Comparison of ENCODE assay signal across 15 cellular contexts in the genomic region with DNA sequence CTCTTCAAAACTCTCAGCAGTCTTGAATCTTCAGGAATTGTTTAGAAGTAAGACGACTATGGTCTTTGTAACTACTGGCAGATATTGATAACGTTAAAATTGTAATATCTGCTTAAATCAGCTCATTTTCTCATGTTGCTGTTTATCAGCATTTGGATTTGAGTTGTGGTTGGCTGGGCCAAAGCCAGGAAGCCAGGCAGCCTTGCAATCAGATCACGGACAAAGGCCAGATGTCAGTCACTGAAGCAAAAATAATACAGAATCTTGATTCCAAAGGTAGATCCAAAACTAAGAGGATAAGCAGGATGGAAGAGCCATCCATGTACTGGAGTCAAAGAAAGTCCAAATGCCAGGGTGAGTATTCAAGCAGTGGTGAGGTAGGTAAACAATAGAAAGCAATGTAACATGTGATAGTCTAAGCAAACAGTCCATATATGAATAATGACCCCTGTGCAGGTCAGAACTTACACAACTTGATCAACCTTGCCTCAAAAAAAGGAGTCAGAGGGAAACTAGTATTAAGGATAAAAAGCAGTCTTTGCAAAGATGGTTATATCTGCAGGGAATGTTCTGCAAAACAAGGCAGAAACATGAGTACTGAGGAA.
DNase-seq lines count a peak whose midpoint lies in the region; ATAC-seq and TF ChIP-seq lines count a peak whose summit lies in the region.
"Had no signal": no experiment of that assay in that cellular context is flagged by ENCODE, and none has a peak within 500 bp of the region (broad histone marks: within the 10 kb centered on the region; RNA-seq: fewer than 3 reads in every experiment).

No MANE protein-coding gene starts in this region.

- no peaks in the 10 kb centered on the region for H3K27me3 Mint-ChIP-seq in progenitor cell of endocrine pancreas
- H3K27me3 Mint-ChIP-seq: CD8-positive, alpha-beta memory T cell had no signal

- no peaks in the 10 kb centered on the region for H3K36me3 ChIP-seq in Panc1 (ENCODE audit: control insufficient read depth, insufficient read depth, low read length)
- no peaks in the 10 kb centered on the region for H3K36me3 ChIP-seq in mesenchymal stem cell (ENCODE audit: control insufficient read depth in 1 of 2, insufficient read depth in 2 of 2, low read depth in 1 of 2, low read length in 2 of 2)
- no peaks in the 10 kb centered on the region for H3K36me3 ChIP-seq in heart right ventricle
- H3K36me3 ChIP-seq: BE2C, HAP-1 had no signal

- no peak overlapping the region for H3K9ac ChIP-seq in mesenchymal stem cell (ENCODE audit: low read length)
- H3K9ac ChIP-seq: GM23248 had no signal

- 100% methylated on average over 2 of the region's 3 CpGs for WGBS in mesenchymal stem cell
- 77 to 78% methylated on average over 3 of the region's 3 CpGs for WGBS in heart right ventricle, 2 donors

- H3K23ac ChIP-seq in mesenchymal stem cell (ENCODE audit: low read length in 2 of 2) = no peak overlapping the region

- no peaks in the 10 kb centered on the region for H3K79me1 ChIP-seq in mesenchymal stem cell (replicated peaks; ENCODE audit: low read length, poor library complexity, severe bottlenecking)

- peak overlapping the region; percentile 72 for H3K27ac ChIP-seq in Panc1 (ENCODE audit: low read length)
- no peak overlapping the region for H3K27ac ChIP-seq in mesenchymal stem cell (ENCODE audit: low read length, poor library complexity, severe bottlenecking)
- no peak overlapping the region for H3K27ac ChIP-seq in heart right ventricle
- H3K27ac ChIP-seq: GM23248 had no signal

- no peak for TF ChIP-seq CTCF in Panc1 (IDR thresholded peaks at IDR 0.05)
- TF ChIP-seq CTCF in progenitor cell of endocrine pancreas (IDR thresholded peaks at IDR 0.05; ENCODE audit: unreplicated experiment) = no peak
- TF ChIP-seq CTCF in heart right ventricle (IDR thresholded peaks at IDR 0.05) = no peak

- no peak overlapping the region for H3K4me2 ChIP-seq in mesenchymal stem cell (ENCODE audit: low read length, poor library complexity, severe bottlenecking)

- H4K91ac ChIP-seq in mesenchymal stem cell (ENCODE audit: low read length) = no peak overlapping the region

- no TSS peak for BruUV-seq in Panc1 (replicated peaks; lab: Mats Ljungman, UMichigan)

- CTCF ChIA-PET in Panc1 (lab: Charles Lee) = no interaction called here

- no peak overlapping the region for H2BK12ac ChIP-seq in mesenchymal stem cell (ENCODE audit: low read length in 2 of 2)

- peaks cover 5% of the 10 kb centered on the region; the same call in 1 of the 2 replicates for H3K4me1 ChIP-seq in Panc1 (ENCODE audit: control insufficient read depth, insufficient read depth, low read length)
- no peaks in the 10 kb centered on the region for H3K4me1 ChIP-seq in mesenchymal stem cell (ENCODE audit: control insufficient read depth, insufficient read depth, low read depth, low read length)
- H3K4me1 ChIP-seq in heart right ventricle = no peaks in the 10 kb centered on the region
- H3K4me1 ChIP-seq: BE2C, HAP-1 had no signal

- intact Hi-C loops in Panc1 (cut with micrococcal nuclease; ENCODE audit: unreplicated experiment) = no loop called here
- intact Hi-C loops in heart right ventricle (cut with DNase I) = no loop called here

- in situ Hi-C loops in Panc1 (cut with HindIII; ENCODE audit: low pct_unique_long_range_greater_than_20kb, low sequenced_read_pairs) = no loop called here

- H3K4me3 ChIP-seq in Panc1 (ENCODE audit: low read depth in 2 of 2, low read length in 2 of 2) = no peak overlapping the region
- no peak overlapping the region for H3K4me3 ChIP-seq in mesenchymal stem cell (ENCODE audit: insufficient read depth in 1 of 2, low read depth in 1 of 2, low read length in 2 of 2)
- H3K4me3 ChIP-seq in heart right ventricle = no peak overlapping the region
- H3K4me3 ChIP-seq: GM23248, HAP-1 had no signal

- no peak overlapping the region for H2AFZ ChIP-seq in mesenchymal stem cell (ENCODE audit: low read depth, low read length)
- H2AFZ ChIP-seq: GM23248 had no signal

- H2BK5ac ChIP-seq in mesenchymal stem cell (ENCODE audit: low read depth, low read length, poor library complexity, severe bottlenecking) = no peak overlapping the region

- H3K4ac ChIP-seq in mesenchymal stem cell (ENCODE audit: low read depth in 1 of 2, low read length in 2 of 2) = no peak overlapping the region

- H2AK5ac ChIP-seq in mesenchymal stem cell (ENCODE audit: low read length, severe bottlenecking) = no peak overlapping the region

- ATAC-seq in Panc1 = no peak
- no peak for ATAC-seq in SK-N-SH treated with all-trans-retinoic acid at 6 μM for 48 hours
- no peak for ATAC-seq in heart right ventricle

- H3K9me3 ChIP-seq in Panc1 (ENCODE audit: control insufficient read depth, insufficient read depth, low read depth, low read length) (no peaks in the 10 kb centered on the region), mesenchymal stem cell (ENCODE audit: control insufficient read depth, low read length) (no peaks in the 10 kb centered on the region), heart right ventricle (no peaks in the 10 kb centered on the region)
- H3K9me3 ChIP-seq: BE2C, Caco-2, HAP-1 had no signal

- H3K18ac ChIP-seq in mesenchymal stem cell (ENCODE audit: low read depth in 1 of 2, low read length in 2 of 2) = no peak overlapping the region

- POLR2A ChIA-PET in Panc1 (lab: Charles Lee) = interaction anchor here (0.6 kb wide), 2 partner anchors 79 to 261 kb away, joined by 7 to 12 read pairs; no protein-coding TSS in a partner anchor

- no peak overlapping the region for H3K14ac ChIP-seq in mesenchymal stem cell (ENCODE audit: low read length in 2 of 2)

- H3K27me3 ChIP-seq in Panc1 (ENCODE audit: control insufficient read depth, insufficient read depth, low read length) = no peaks in the 10 kb centered on the region
- no peaks in the 10 kb centered on the region for H3K27me3 ChIP-seq in mesenchymal stem cell (ENCODE audit: control insufficient read depth in 1 of 2, insufficient read depth in 1 of 2, low read length in 2 of 2)
- H3K27me3 ChIP-seq in heart right ventricle = no peaks in the 10 kb centered on the region

- H3K36me3 Mint-ChIP-seq in progenitor cell of endocrine pancreas (ENCODE audit: insufficient read depth) = no peaks in the 10 kb centered on the region
- H3K36me3 Mint-ChIP-seq: CD4-positive, CD25-positive, alpha-beta regulatory T cell had no signal

- no peak overlapping the region for H2BK15ac ChIP-seq in mesenchymal stem cell (ENCODE audit: low read depth, poor library complexity, severe bottlenecking)

- H3K27ac Mint-ChIP-seq in progenitor cell of endocrine pancreas = peak overlapping the region; percentile 6
- H3K27ac Mint-ChIP-seq: CD4-positive, CD25-positive, alpha-beta regulatory T cell; CD8-positive, alpha-beta memory T cell had no signal

- no peak overlapping the region for H2BK120ac ChIP-seq in mesenchymal stem cell (ENCODE audit: low read depth, low read length)

- H4K8ac ChIP-seq in mesenchymal stem cell (ENCODE audit: low read length) = peak overlapping the region; percentile 15

- DNase-seq in Panc1 (ENCODE audit: low read depth, low spot score) (no peak), mesenchymal stem cell (no peak), progenitor cell of endocrine pancreas (ENCODE audit: low spot score, unreplicated experiment) (no peak), heart right ventricle (no peak), NCI-H1092 treated with DMSO at 0.1 percent for 48 hours (lab: John Stamatoyannopoulos, UW) (no peak), amniotic stem cell (lab: John Stamatoyannopoulos, UW) (no peak)
- DNase-seq: ACHN; BE2C; C1 segment of cervical spinal cord; CD4-positive, CD25-positive, alpha-beta regulatory T cell; CD8-positive, alpha-beta memory T cell; GM23248 had no signal

- H3K9me3 Mint-ChIP-seq in progenitor cell of endocrine pancreas (ENCODE audit: low read depth) = no peaks in the 10 kb centered on the region
- H3K9me3 Mint-ChIP-seq: CD8-positive, alpha-beta memory T cell had no signal

- H3K4me1 Mint-ChIP-seq in progenitor cell of endocrine pancreas (ENCODE audit: low read depth) = peaks cover 9% of the 10 kb centered on the region

- H3K4me3 Mint-ChIP-seq in progenitor cell of endocrine pancreas (ENCODE audit: low read depth) = no peak overlapping the region
- H3K4me3 Mint-ChIP-seq: CD4-positive, CD25-positive, alpha-beta regulatory T cell; CD8-positive, alpha-beta memory T cell had no signal

TF ChIP-seq in SK-N-SH treated with all-trans-retinoic acid at 6 μM for 48 hours, 23 proteins besides CTCF, POLR2A, EP300 and RAD21:
- TF ChIP-seq, protein P1, sequence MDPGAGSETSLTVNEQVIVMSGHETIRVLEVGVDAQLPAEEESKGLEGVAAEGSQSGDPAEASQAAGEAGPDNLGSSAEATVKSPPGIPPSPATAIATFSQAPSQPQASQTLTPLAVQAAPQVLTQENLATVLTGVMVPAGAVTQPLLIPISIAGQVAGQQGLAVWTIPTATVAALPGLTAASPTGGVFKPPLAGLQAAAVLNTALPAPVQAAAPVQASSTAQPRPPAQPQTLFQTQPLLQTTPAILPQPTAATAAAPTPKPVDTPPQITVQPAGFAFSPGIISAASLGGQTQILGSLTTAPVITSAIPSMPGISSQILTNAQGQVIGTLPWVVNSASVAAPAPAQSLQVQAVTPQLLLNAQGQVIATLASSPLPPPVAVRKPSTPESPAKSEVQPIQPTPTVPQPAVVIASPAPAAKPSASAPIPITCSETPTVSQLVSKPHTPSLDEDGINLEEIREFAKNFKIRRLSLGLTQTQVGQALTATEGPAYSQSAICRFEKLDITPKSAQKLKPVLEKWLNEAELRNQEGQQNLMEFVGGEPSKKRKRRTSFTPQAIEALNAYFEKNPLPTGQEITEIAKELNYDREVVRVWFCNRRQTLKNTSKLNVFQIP (CRISPR knock-in tag; IDR thresholded peaks at IDR 0.05; ENCODE audit: borderline replicate concordance, low read depth) = no peak
- TF ChIP-seq GLIS3 (CRISPR knock-in tag; IDR thresholded peaks at IDR 0.05) (no peak), TCF4 (CRISPR knock-in tag; IDR thresholded peaks at IDR 0.05; ENCODE audit: borderline replicate concordance) (peak; percentile 53; the same call in 1 of the 2 replicates)
